8 cellular contexts compared by ENCODE assay signal in the genomic region with DNA sequence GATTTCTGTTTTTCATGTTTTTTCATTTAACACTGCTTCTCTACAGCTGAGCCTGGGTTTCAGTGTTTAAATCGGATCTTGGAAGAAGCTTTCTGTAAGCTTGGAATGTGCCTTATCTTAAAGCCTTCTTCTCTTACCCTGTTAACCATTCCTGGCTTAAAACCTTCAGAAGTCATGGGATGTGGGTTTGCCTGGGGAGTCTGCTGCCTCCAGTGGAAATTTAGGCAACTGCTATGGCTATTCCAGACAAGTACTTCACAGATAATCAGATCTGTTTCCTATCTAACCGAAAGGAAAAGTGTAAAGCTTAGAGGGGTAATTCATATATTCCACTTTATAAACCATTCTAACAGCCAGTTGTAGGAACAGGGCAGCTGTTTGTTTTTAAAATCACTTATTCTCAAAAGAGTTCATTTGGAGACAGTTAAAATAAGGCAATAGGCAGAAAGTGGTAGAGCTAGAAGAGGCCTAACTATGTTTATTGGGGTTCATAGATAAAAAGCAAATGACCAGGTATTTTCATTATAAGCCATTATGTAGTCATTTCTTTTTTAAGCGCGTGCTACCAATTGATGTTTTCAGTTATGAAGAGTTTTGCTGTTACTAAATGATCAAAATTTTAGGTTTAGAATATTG.
A peak's percentile ranks its signal among the peaks of the same experiment; 100 is the strongest.
DNase-seq lines count a peak whose midpoint lies in the region; ATAC-seq and TF ChIP-seq lines count a peak whose summit lies in the region.

No MANE protein-coding gene starts in this region.

- POLR2A ChIA-PET in SK-N-SH (lab: Yijun Ruan, JAX): no interaction called here

- peak; percentile 67 for DNase-seq in D341Med (ENCODE audit: low spot score)
- peak; percentile 56 for DNase-seq in SK-N-SH
- peak; percentile 41 to 76 for DNase-seq in foreskin fibroblast
- peak; percentile 86 for DNase-seq in pons (ENCODE audit: low spot score)
- no peak for DNase-seq in UCSD-AML1 (lab: John Stamatoyannopoulos, UW; ENCODE audit: unreplicated experiment)

- peak; percentile 86 for TF ChIP-seq CTCF in SK-N-SH (IDR thresholded peaks at IDR 0.05)
- TF ChIP-seq CTCF in foreskin fibroblast (IDR thresholded peaks at IDR 0.05; ENCODE audit: low read depth, low read length): peak; percentile 81

- H3K9me3 ChIP-seq in HUES48 (ENCODE audit: control insufficient read depth, insufficient read depth, low read length): no peaks in the 10 kb centered on the region
- H3K9me3 ChIP-seq in SK-N-SH: no peaks in the 10 kb centered on the region

- peaks cover 43% of the 10 kb centered on the region for H3K79me2 ChIP-seq in SK-N-SH (ENCODE audit: insufficient read depth)

- H3K9me2 ChIP-seq in SK-N-SH: no peaks in the 10 kb centered on the region

- no peak for TF ChIP-seq EP300 in SK-N-SH (IDR thresholded peaks at IDR 0.05; ENCODE audit: borderline replicate concordance in 1 of 2, low read depth in 1 of 2, low read length in 1 of 2)

- CTCF ChIA-PET in SK-N-SH (lab: Yijun Ruan, JAX): interaction anchor here (0.6 to 5.3 kb wide), 34 partner anchors 8 to 648 kb away, joined by 3 to 46 read pairs (median 4); no protein-coding TSS in a partner anchor

- 54% methylated on average over 4 of the region's 4 CpGs for WGBS in SK-N-SH (ENCODE audit: low lambda C conversion rate)

- H3K4me1 ChIP-seq in HUES48 (ENCODE audit: control insufficient read depth, insufficient read depth, low read length) (peaks cover 33% of the 10 kb centered on the region), SK-N-SH (ENCODE audit: control insufficient read depth in 1 of 2, insufficient read depth in 2 of 2, low read depth in 1 of 2, low read length in 1 of 2) (peaks cover 20 to 29% of the 10 kb centered on the region in 2 experiments; a peak in 3 of 4 replicates)

- no peak overlapping the region for H2AFZ ChIP-seq in SK-N-SH (ENCODE audit: low read depth)

- no peak overlapping the region for H3K4me2 ChIP-seq in SK-N-SH

- H3K36me3 ChIP-seq in HUES48 (ENCODE audit: control insufficient read depth, insufficient read depth, low read length): no peaks in the 10 kb centered on the region
- no peaks in the 10 kb centered on the region for H3K36me3 ChIP-seq in SK-N-SH (replicated peaks in 1 of 2; ENCODE audit: control insufficient read depth in 1 of 2, insufficient read depth in 2 of 2, low read length in 1 of 2)

- no peak for ATAC-seq in GM21619 (IDR thresholded peaks at IDR 0.05; ENCODE audit: unreplicated experiment)
- no peak for ATAC-seq in GM19452 (IDR thresholded peaks at IDR 0.05; ENCODE audit: unreplicated experiment)

- no peak overlapping the region for H3K9ac ChIP-seq in HUES48 (ENCODE audit: low read depth, low read length)
- no peak overlapping the region for H3K9ac ChIP-seq in SK-N-SH

- no peaks in the 10 kb centered on the region for H3F3A ChIP-seq in SK-N-SH (replicated peaks; ENCODE audit: insufficient read depth)

- H3K27ac ChIP-seq in HUES48 (ENCODE audit: low read depth, low read length) (peak overlapping the region; percentile 7), SK-N-SH (ENCODE audit: low read depth in 2 of 2, low read length in 1 of 2) (no peak overlapping the region)

- no peak overlapping the region for H3K4me3 ChIP-seq in HUES48 (ENCODE audit: low read depth, low read length)
- H3K4me3 ChIP-seq in SK-N-SH (ENCODE audit: low read depth in 2 of 2, low read length in 1 of 2): no peak overlapping the region; a peak in 1 of 4 replicates
- H3K4me3 ChIP-seq in foreskin fibroblast (ENCODE audit: low read depth in 1 of 2, low read length in 2 of 2): no peak overlapping the region

- H3K27me3 ChIP-seq in HUES48 (ENCODE audit: control insufficient read depth, insufficient read depth, low read length): no peaks in the 10 kb centered on the region
- H3K27me3 ChIP-seq in SK-N-SH (ENCODE audit: insufficient read depth): no peaks in the 10 kb centered on the region

- no peaks in the 10 kb centered on the region for H4K20me1 ChIP-seq in SK-N-SH (ENCODE audit: insufficient read depth)

- peak; percentile 71 for TF ChIP-seq RAD21 in SK-N-SH (IDR thresholded peaks at IDR 0.05; ENCODE audit: low read length)

TF ChIP-seq in SK-N-SH, 30 proteins besides CTCF, POLR2A, EP300 and RAD21:
- no peak for TF ChIP-seq MEF2A (IDR thresholded peaks at IDR 0.05; ENCODE audit: borderline replicate concordance, low read depth)
- peak; percentile 43 for TF ChIP-seq SMC3 (IDR thresholded peaks at IDR 0.05; ENCODE audit: low read depth, low read length)
- no peak for TF ChIP-seq GABPA (IDR thresholded peaks at IDR 0.05; ENCODE audit: low read depth)
TF ChIP-seq in SK-N-SH: peak in this region for 1.
